8 cellular contexts compared by ENCODE assay signal in the genomic region with DNA sequence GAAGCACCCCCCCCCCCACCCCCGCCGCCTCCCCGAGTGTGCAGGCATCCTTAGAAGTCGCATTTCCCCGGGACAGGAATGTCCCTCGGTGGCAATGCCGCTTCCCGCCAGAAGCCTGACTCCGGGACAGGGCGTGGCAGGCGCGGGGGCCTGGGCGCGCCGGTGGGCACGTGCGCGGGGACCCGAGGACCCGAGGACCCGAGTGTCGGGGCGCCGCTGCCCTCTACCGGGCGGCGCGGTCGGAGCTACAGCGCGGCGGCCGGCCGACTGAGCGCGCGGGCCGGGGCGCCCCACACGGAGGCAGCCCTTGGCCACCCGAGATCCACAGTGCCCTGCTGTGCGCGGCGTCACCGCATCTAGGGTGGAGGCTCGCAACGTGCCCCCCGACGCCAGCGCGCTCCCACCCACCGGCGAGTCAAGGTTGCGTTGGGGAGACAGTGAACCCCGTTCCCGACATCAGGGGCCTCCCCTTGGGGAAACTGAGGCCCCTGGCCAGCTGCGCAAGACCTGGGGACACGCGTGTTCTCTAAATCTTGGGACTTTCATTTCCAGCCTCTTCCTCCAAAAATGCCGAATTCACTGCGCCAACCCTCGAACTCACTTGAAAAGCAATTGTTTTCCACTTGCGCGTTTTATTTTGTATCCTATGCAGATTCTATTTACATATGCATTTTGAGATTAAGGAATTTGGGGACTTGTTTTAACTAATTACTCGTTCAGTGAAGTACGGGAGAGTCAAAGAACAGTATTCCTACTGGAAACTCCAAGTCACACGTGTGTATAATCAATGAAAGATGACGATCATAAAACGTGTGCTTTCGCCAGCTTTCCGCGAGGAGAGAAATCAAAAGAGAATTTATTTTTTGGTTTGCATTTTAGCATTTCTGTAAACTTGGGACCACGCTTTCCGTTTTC. TPM values are rescaled to one million over a fixed set of nuclear protein-coding genes. Genes with fewer than 3 reads are reported as not detected.
DNase-seq lines count a peak whose midpoint lies in the region; ATAC-seq and TF ChIP-seq lines count a peak whose summit lies in the region.

No MANE protein-coding gene starts in this region.

- H3K36me3 ChIP-seq in BLaER1 (no peaks in the 10 kb centered on the region), lung (ENCODE audit: control insufficient read depth in 2 of 2, insufficient read depth in 2 of 2, low read length in 2 of 2) (no peaks in the 10 kb centered on the region)
- H3K36me3 ChIP-seq in effector memory CD4-positive, alpha-beta T cell (ENCODE audit: control insufficient read depth, insufficient read depth, low read length) = no peaks in the 10 kb centered on the region

- ATAC-seq in GM21381 (IDR thresholded peaks at IDR 0.05; ENCODE audit: unreplicated experiment) = peak; percentile 28
- peak; percentile 68 for ATAC-seq in lung (ENCODE audit: insufficient read depth, low FRiP score)

- TF ChIP-seq CTCF in lung (IDR thresholded peaks at IDR 0.05; ENCODE audit: control extremely low read depth, extremely low read depth) = peak; percentile 30

- H3K4me1 ChIP-seq in BLaER1 (peaks cover 32% of the 10 kb centered on the region), lung (ENCODE audit: control insufficient read depth in 2 of 2, insufficient read depth in 2 of 2, low read length in 2 of 2) (peaks cover 3 to 8% of the 10 kb centered on the region in 2 donors)
- peaks cover 8% of the 10 kb centered on the region for H3K4me1 ChIP-seq in effector memory CD4-positive, alpha-beta T cell (ENCODE audit: control insufficient read depth, insufficient read depth, low read length, poor library complexity, severe bottlenecking)

- peak overlapping the region; percentile 99 for H3K4me3 ChIP-seq in BLaER1
- peak overlapping the region; percentile 86 for H3K4me3 ChIP-seq in effector memory CD4-positive, alpha-beta T cell (ENCODE audit: insufficient read depth, low read depth, low read length, poor library complexity, severe bottlenecking)
- peak overlapping the region; percentile 77 for H3K4me3 ChIP-seq in lung

- peak overlapping the region; percentile 96 for H3K4me2 ChIP-seq in BLaER1

- 0% methylated on average over 71 to 74 of the region's 74 CpGs for WGBS in lung, 2 donors

- DNase-seq in NCI-H2227 (lab: John Stamatoyannopoulos, UW; ENCODE audit: unreplicated experiment) (peak; percentile 77), lung (ENCODE audit: low spot score) (peak; percentile 55), COLO829 (ENCODE audit: low spot score) (no peak)
- DNase-seq in activated CD4-positive, alpha-beta T cell treated with anti-CD3 and anti-CD28 coated beads, Interleukin-2, amount 50 U/mL, for 48 hours = peak; percentile 59 to 70
- peak; percentile 36 to 54 (median 38) for DNase-seq in effector memory CD4-positive, alpha-beta T cell
- DNase-seq in stimulated activated CD4-positive, alpha-beta T cell treated with anti-CD3 and anti-CD28 coated beads, TNF-alpha, amount 100 ng/mL, for 48 hours (ENCODE audit: low read depth in 3 of 3) = peak in 2 of 3 donors; percentile 35 to 57

- peak overlapping the region; percentile 80 for H3K9ac ChIP-seq in BLaER1

- H3K9me3 ChIP-seq in BLaER1 = no peaks in the 10 kb centered on the region
- no peaks in the 10 kb centered on the region for H3K9me3 ChIP-seq in effector memory CD4-positive, alpha-beta T cell (ENCODE audit: control insufficient read depth, low read length)
- H3K9me3 ChIP-seq in lung (ENCODE audit: control insufficient read depth in 2 of 2, insufficient read depth in 1 of 2, low read length in 1 of 2) = no peaks in the 10 kb centered on the region

- peaks cover 26% of the 10 kb centered on the region for H4K20me1 ChIP-seq in BLaER1

- H3K27ac ChIP-seq in BLaER1 (peak overlapping the region; percentile 77), lung (ENCODE audit: low read depth in 1 of 2, low read length in 1 of 2) (peak overlapping the region; percentile 55 to 90)
- H3K27ac ChIP-seq in effector memory CD4-positive, alpha-beta T cell (ENCODE audit: insufficient read depth, low read length, poor library complexity, severe bottlenecking) = no peak overlapping the region

- H3K27me3 ChIP-seq in BLaER1 (no peaks in the 10 kb centered on the region), lung (ENCODE audit: control insufficient read depth, insufficient read depth) (no peaks in the 10 kb centered on the region)
- no peaks in the 10 kb centered on the region for H3K27me3 ChIP-seq in effector memory CD4-positive, alpha-beta T cell (replicated peaks; ENCODE audit: control insufficient read depth, insufficient read depth, low read length, poor library complexity, severe bottlenecking)

RNA-seq across cellular contexts. Expression of gene CUX1, which starts 3.1 kb away (rescaled TPM):
- total RNA-seq in lung = 100 to 1,000 TPM in 1 of 2 donors, 10 to 100 TPM in 1; 96.9 to 138 TPM
- polyA plus RNA-seq in lung = 10 to 100 TPM; 40.5 to 41.4 TPM
